Comparison of ENCODE assay signal across 23 cellular contexts in genomic region chr11:1508986-1509385, GRCh38. TPM values are rescaled to one million over a fixed set of nuclear protein-coding genes. Genes with fewer than 3 reads are reported as not detected.
DNase-seq lines count a peak whose midpoint lies in the region; ATAC-seq and TF ChIP-seq lines count a peak whose summit lies in the region.
"Had no signal": no experiment of that assay in that cellular context is flagged by ENCODE, and none has a peak within 500 bp of the region (broad histone marks: within the 10 kb centered on the region; RNA-seq: fewer than 3 reads in every experiment).

No MANE protein-coding gene starts in this region.

- ATAC-seq in Right ventricle myocardium inferior (no peak), upper lobe of right lung (peak; percentile 64), HG02884 (IDR thresholded peaks at IDR 0.05; ENCODE audit: unreplicated experiment) (no peak)
- ATAC-seq in effector memory CD8-positive, alpha-beta T cell (replicated peaks) = no peak
- ATAC-seq: esophagus mucosa, foreskin keratinocyte had no signal

- H3K9me3 ChIP-seq in upper lobe of right lung = no peaks in the 10 kb centered on the region
- H3K9me3 ChIP-seq: Caco-2 had no signal

- peaks cover 58 to 61% of the 10 kb centered on the region in 2 donors for H3K4me1 Mint-ChIP-seq in effector memory CD8-positive, alpha-beta T cell (ENCODE audit: low read depth in 2 of 2)
- H3K4me1 Mint-ChIP-seq in nephron progenitor cell = peaks cover 58% of the 10 kb centered on the region

- no peaks in the 10 kb centered on the region for H3K27me3 Mint-ChIP-seq in effector memory CD8-positive, alpha-beta T cell
- H3K27me3 Mint-ChIP-seq in nephron progenitor cell (ENCODE audit: low read depth, poor library complexity) = no peaks in the 10 kb centered on the region
- H3K27me3 Mint-ChIP-seq: activated CD4-positive, alpha-beta T cell treated with anti-CD3 and anti-CD28 coated beads, Interleukin-2, amount 10 ng/mL, durations not matched to agents 24 days and 14 days; activated naive CD8-positive, alpha-beta T cell treated with anti-CD3 and anti-CD28 coated beads for 36 hours; B cell had no signal

- DNase-seq in Right ventricle myocardium inferior (ENCODE audit: missing footprints) = peak; percentile 53
- no peak for DNase-seq in cardiac septum (ENCODE audit: low spot score)
- DNase-seq in effector memory CD8-positive, alpha-beta T cell = no peak
- no peak for DNase-seq in nephron progenitor cell
- DNase-seq in upper lobe of right lung = no peak
- DNase-seq in GM20000 (ENCODE audit: low spot score) = no peak
- DNase-seq in NCI-H187 (lab: John Stamatoyannopoulos, UW) = no peak
- DNase-seq: activated CD4-positive, alpha-beta T cell treated with anti-CD3 and anti-CD28 coated beads, Interleukin-2, amount 10 ng/mL, durations not matched to agents 24 days and 14 days; activated naive CD8-positive, alpha-beta T cell treated with anti-CD3 and anti-CD28 coated beads for 36 hours; Caco-2; effector memory CD4-positive, alpha-beta T cell; foreskin keratinocyte; H7; MV-4-11; NCI-H2171; NCI-H524 treated with DMSO at 0.1 percent for 48 hours; stimulated activated CD8-positive, alpha-beta memory T cell treated with anti-CD3 and anti-CD28 coated beads, Interleukin-4, amount 100 ng/mL, for 48 hours had no signal

- H3K36me3 ChIP-seq in upper lobe of right lung = no peaks in the 10 kb centered on the region

- H3K27ac Mint-ChIP-seq in effector memory CD8-positive, alpha-beta T cell = peak overlapping the region; percentile 52 to 72
- peak overlapping the region; percentile 31 for H3K27ac Mint-ChIP-seq in nephron progenitor cell
- H3K27ac Mint-ChIP-seq: activated CD4-positive, alpha-beta T cell treated with anti-CD3 and anti-CD28 coated beads, Interleukin-2, amount 10 ng/mL, durations not matched to agents 24 days and 14 days; activated naive CD8-positive, alpha-beta T cell treated with anti-CD3 and anti-CD28 coated beads for 36 hours; T-helper 1 cell treated with Interleukin-12 subunit alpha and Interleukin-12 subunit beta and Interleukin-4 antibody, amounts not matched to agents 30 μg/mL and 1 μg/mL, for 36 hours had no signal

- H3K4me1 ChIP-seq in upper lobe of right lung = peaks cover 49% of the 10 kb centered on the region
- H3K4me1 ChIP-seq: Caco-2, foreskin keratinocyte had no signal

- H3K4me3 ChIP-seq in upper lobe of right lung = no peak overlapping the region
- H3K4me3 ChIP-seq: SK-N-MC had no signal

- H3K36me3 Mint-ChIP-seq in effector memory CD8-positive, alpha-beta T cell (ENCODE audit: insufficient read depth) = peaks cover 20% of the 10 kb centered on the region
- no peaks in the 10 kb centered on the region for H3K36me3 Mint-ChIP-seq in nephron progenitor cell (ENCODE audit: low read depth)
- H3K36me3 Mint-ChIP-seq: activated naive CD8-positive, alpha-beta T cell treated with anti-CD3 and anti-CD28 coated beads for 36 hours had no signal

- no peaks in the 10 kb centered on the region for H3K27me3 ChIP-seq in upper lobe of right lung
- H3K27me3 ChIP-seq: foreskin keratinocyte had no signal

- peak overlapping the region in 1 of 2 donors; percentile 32 for H3K4me3 Mint-ChIP-seq in effector memory CD8-positive, alpha-beta T cell
- H3K4me3 Mint-ChIP-seq in nephron progenitor cell = no peak overlapping the region
- H3K4me3 Mint-ChIP-seq: activated CD4-positive, alpha-beta T cell treated with anti-CD3 and anti-CD28 coated beads, Interleukin-2, amount 10 ng/mL, durations not matched to agents 24 days and 14 days; activated naive CD8-positive, alpha-beta T cell treated with anti-CD3 and anti-CD28 coated beads for 36 hours; B cell; T-helper 1 cell treated with Interleukin-12 subunit alpha and Interleukin-12 subunit beta and Interleukin-4 antibody, amounts not matched to agents 30 μg/mL and 1 μg/mL, for 36 hours had no signal

- H3K27ac ChIP-seq in upper lobe of right lung = no peak overlapping the region
- H3K27ac ChIP-seq: foreskin keratinocyte, KMS-11, SK-N-MC had no signal

- intact Hi-C loops in Right ventricle myocardium inferior (cut with DNase I) = loop anchor here (2.0 to 5.0 kb wide), 2 partner anchors 20 to 232 kb away; no protein-coding TSS in a partner anchor
- intact Hi-C loops in cardiac septum (cut with DNase I) = loop anchor here (5.0 kb wide), 1 partner anchor 42 kb away; no protein-coding TSS in a partner anchor
- intact Hi-C loops in upper lobe of right lung (cut with DNase I) = loop anchor here (10.0 kb wide), 1 partner anchor 304 kb away; no protein-coding TSS in a partner anchor

- TF ChIP-seq CTCF in nephron progenitor cell (IDR thresholded peaks at IDR 0.05) = no peak
- no peak for TF ChIP-seq CTCF in upper lobe of right lung (IDR thresholded peaks at IDR 0.05)
- TF ChIP-seq CTCF in GM20000 (IDR thresholded peaks at IDR 0.05; ENCODE audit: extremely low read depth, missing control alignments) = no peak

- H3K9me3 Mint-ChIP-seq in effector memory CD8-positive, alpha-beta T cell = no peaks in the 10 kb centered on the region
- no peaks in the 10 kb centered on the region for H3K9me3 Mint-ChIP-seq in nephron progenitor cell
- H3K9me3 Mint-ChIP-seq: activated CD4-positive, alpha-beta T cell treated with anti-CD3 and anti-CD28 coated beads, Interleukin-2, amount 10 ng/mL, durations not matched to agents 24 days and 14 days; activated naive CD8-positive, alpha-beta T cell treated with anti-CD3 and anti-CD28 coated beads for 36 hours; T-helper 1 cell treated with Interleukin-12 subunit alpha and Interleukin-12 subunit beta and Interleukin-4 antibody, amounts not matched to agents 30 μg/mL and 1 μg/mL, for 36 hours had no signal

RNA-seq across cellular contexts. Expression of gene MOB2, which starts 22.4 kb away (rescaled TPM):
- total RNA-seq in Right ventricle myocardium inferior = 48.7 TPM
- 48.5 TPM for total RNA-seq in cardiac septum
- 58.9 TPM for total RNA-seq in upper lobe of right lung
